Comparison of ENCODE assay signal across 8 cellular contexts in the genomic region with DNA sequence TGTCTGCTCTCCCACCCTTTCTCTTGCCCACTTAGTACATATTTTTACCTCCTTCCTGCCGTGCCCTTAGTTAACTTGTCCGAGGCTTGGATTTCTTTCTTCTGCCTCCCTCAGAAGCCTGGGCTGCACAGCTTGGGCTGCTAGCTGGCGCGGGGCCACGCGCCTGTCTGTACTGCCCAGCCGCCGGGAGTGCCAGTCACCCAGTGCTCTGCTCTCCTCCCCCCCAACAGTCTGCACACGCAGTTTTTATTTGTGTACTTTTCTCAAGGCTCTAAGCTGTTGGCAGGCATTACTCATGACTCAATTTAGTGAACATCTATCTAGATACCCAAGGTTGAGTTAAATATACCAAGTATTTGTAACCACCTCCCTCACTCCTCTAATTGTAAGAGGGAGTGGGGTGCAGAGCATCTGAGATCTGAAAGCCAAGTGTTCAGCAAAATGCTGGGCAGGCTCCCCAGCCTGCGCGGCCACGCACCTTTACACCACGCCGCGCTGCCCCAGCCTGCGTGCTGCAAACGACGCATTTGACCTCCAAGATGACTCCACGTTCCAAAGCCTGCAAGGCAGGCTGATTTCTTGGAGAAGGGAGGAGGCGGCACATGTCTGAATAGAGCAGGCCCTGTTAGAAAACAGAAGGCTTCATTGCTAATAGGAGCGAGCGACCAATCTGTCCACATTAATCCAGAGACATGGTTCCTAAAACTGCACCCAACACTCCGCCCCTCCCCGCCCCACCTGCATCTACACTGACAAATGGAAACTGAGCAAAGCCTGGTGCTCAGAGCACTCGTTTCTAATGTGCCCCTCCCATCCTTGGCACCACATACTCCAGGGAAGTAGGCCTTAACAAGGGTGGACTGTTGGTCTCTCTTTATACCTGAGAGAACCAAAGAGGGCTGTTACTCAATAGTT. TPM values are rescaled to one million over a fixed set of nuclear protein-coding genes. Genes with fewer than 3 reads are reported as not detected.
A peak's percentile ranks its signal among the peaks of the same experiment; 100 is the strongest.
DNase-seq lines count a peak whose midpoint lies in the region; ATAC-seq lines count a peak whose summit lies in the region.

No MANE protein-coding gene starts in this region.

- DNase-seq in C1 segment of cervical spinal cord (lab: John Stamatoyannopoulos, UW) (peak in 12 of 14 donors; percentile 48 to 84 (median 66)), NCI-H446 treated with DMSO at 0.1 percent for 48 hours (lab: John Stamatoyannopoulos, UW) (peak; percentile 96), non-pigmented ciliary epithelial cell (ENCODE audit: low read depth) (peak; percentile 35), SW480 (ENCODE audit: low spot score) (no peak), activated gamma-delta T cell (lab: John Stamatoyannopoulos, UW) (no peak)
- DNase-seq in effector memory CD8-positive, alpha-beta T cell, result no peak

- H3K27ac Mint-ChIP-seq in effector memory CD8-positive, alpha-beta T cell, result no peak overlapping the region

- no peaks in the 10 kb centered on the region for H3K9me3 Mint-ChIP-seq in effector memory CD8-positive, alpha-beta T cell

- peaks cover 4 to 8% of the 10 kb centered on the region in 2 donors for H3K4me1 Mint-ChIP-seq in effector memory CD8-positive, alpha-beta T cell (ENCODE audit: low read depth in 2 of 2)

- no peaks in the 10 kb centered on the region for H3K27me3 Mint-ChIP-seq in effector memory CD8-positive, alpha-beta T cell

- peaks cover 9% of the 10 kb centered on the region for H3K36me3 Mint-ChIP-seq in effector memory CD8-positive, alpha-beta T cell (ENCODE audit: insufficient read depth)

- H3K4me3 Mint-ChIP-seq in effector memory CD8-positive, alpha-beta T cell, result no peak overlapping the region

- ATAC-seq in esophagus mucosa, result peak; percentile 58
- ATAC-seq in effector memory CD8-positive, alpha-beta T cell (replicated peaks), result no peak
- no peak for ATAC-seq in HG02981 (IDR thresholded peaks at IDR 0.05; ENCODE audit: unreplicated experiment)

RNA-seq across cellular contexts. Expression of gene CACNA2D4, which starts 18.2 kb away (rescaled TPM):
- 1.1 TPM for total RNA-seq in esophagus mucosa

Comparison
In these comparisons a context has a peak if more than half of its experiments do, and no peak if none do; other contexts are left out.
1. DNase-seq: peak in C1 segment of cervical spinal cord (12 of 14), NCI-H446 treated with DMSO at 0.1 percent for 48 hours (single experiment) and non-pigmented ciliary epithelial cell (single experiment); none in SW480 (single experiment), effector memory CD8-positive, alpha-beta T cell (0 of 3) and activated gamma-delta T cell (single experiment).